In the genomic region with DNA sequence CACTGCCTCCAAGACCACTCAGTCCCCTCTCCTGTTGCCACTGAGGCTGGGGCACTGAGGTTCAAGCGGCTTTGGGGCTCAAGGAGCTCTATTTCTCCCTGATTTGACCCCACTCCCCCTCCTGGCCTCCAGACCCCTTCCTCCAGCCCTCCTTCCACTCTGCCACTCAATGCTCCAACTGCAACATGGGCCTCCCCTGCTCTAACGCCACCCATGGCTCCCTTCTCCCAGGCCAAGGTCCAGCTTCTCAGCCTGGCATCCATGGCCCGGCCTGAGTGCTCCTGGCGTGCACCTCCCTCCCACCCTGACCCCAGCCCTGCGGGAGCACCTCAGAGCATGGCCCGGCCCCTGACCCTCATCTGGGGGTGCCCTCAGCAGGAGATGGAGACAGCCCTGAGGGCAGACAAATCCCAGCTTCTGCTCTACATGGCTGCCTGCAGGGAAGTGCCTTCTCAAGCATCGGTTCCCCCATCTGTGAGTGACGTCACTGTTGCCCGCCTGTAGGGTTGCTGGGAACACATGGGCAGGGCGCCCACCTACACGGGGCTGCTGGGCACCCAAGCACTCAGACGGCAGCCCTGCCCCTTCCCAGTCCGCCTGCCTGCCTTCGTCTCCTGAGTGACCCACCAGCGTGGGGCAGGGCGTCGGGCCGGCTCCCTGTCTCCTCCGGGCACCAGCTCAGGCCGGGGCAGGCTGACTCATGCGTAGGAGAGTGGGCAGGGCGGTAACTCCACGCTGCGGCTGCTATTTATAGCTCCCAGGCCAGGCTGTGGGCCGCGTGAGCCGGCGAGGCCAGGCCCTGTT, we compare ENCODE assay signal across 8 cellular contexts. TPM values are rescaled to one million over a fixed set of nuclear protein-coding genes. Genes with fewer than 3 reads are reported as not detected.
DNase-seq lines count a peak whose midpoint lies in the region; ATAC-seq and TF ChIP-seq lines count a peak whose summit lies in the region.

No MANE protein-coding gene starts in this region.

- DNase-seq in GM03348 (ENCODE audit: low spot score) (peak; percentile 96), SK-MEL-5 (ENCODE audit: low read depth, low spot score) (peak; percentile 37), fibroblast of villous mesenchyme (ENCODE audit: low read depth) (peak; percentile 82), posterior cingulate gyrus (peak in 9 of 10 donors; percentile 53 to 95 (median 70)), NCI-H524 treated with DMSO at 0.1 percent for 48 hours (lab: John Stamatoyannopoulos, UW) (no peak)
- DNase-seq in stimulated activated naive CD4-positive, alpha-beta T cell treated with Interleukin-2 at 50 U/mL for 16 hours (lab: John Stamatoyannopoulos, UW): no peak

- in situ Hi-C loops in SK-MEL-5 (cut with HindIII; ENCODE audit: low pct_unique_long_range_greater_than_20kb, low sequenced_read_pairs): no loop called here

- intact Hi-C loops in posterior cingulate gyrus (cut with DNase I): no loop called here

- ATAC-seq in HG02970 (IDR thresholded peaks at IDR 0.05; ENCODE audit: low FRiP score, unreplicated experiment): no peak
- ATAC-seq in HG02981 (IDR thresholded peaks at IDR 0.05; ENCODE audit: unreplicated experiment): no peak

- no peak for TF ChIP-seq CTCF in fibroblast of villous mesenchyme (IDR thresholded peaks at IDR 0.05; ENCODE audit: insufficient read depth, low read depth, low read length)

- no peak overlapping the region for H3K4me3 ChIP-seq in fibroblast of villous mesenchyme (ENCODE audit: low read depth, low read length)

RNA-seq across cellular contexts. Expression of a gene that starts 1.6 kb away (rescaled TPM):
- total RNA-seq in SK-MEL-5 (2014; rRNA removed; shearing (Covaris generic)): 7.2 and 7.3 TPM in 2 replicates
- 25.3 and 38.3 TPM in 2 replicates for polyA plus RNA-seq in SK-MEL-5 (2015; cell fraction: cytosol; rRNA removed)
- 14.2 and 14.4 TPM in 2 replicates for polyA plus RNA-seq in SK-MEL-5 (2015; cell fraction: nucleus; rRNA removed)
- under 0.01 and 0.32 TPM in 2 replicates for total RNA-seq in fibroblast of villous mesenchyme

RNA-seq across cellular contexts. Expression of a gene that starts 17.1 kb away (rescaled TPM):
- 42.1 and 48.6 TPM in 2 replicates for total RNA-seq in SK-MEL-5 (2014; rRNA removed; shearing (Covaris generic))
- polyA plus RNA-seq in SK-MEL-5 (2015; cell fraction: cytosol; rRNA removed): 89.5 and 91.7 TPM in 2 replicates
- 11.7 and 17.0 TPM in 2 replicates for polyA plus RNA-seq in SK-MEL-5 (2015; cell fraction: nucleus; rRNA removed)
- total RNA-seq in fibroblast of villous mesenchyme: 25.9 and 37.0 TPM in 2 replicates

RNA-seq across cellular contexts. Expression of a gene that starts 20.2 kb away (rescaled TPM):
- 3.2 and 3.5 TPM in 2 replicates for total RNA-seq in SK-MEL-5 (2014; rRNA removed; shearing (Covaris generic))
- polyA plus RNA-seq in SK-MEL-5 (2015; cell fraction: cytosol; rRNA removed): 16.5 and 19.5 TPM in 2 replicates
- polyA plus RNA-seq in SK-MEL-5 (2015; cell fraction: nucleus; rRNA removed): 7.8 and 7.9 TPM in 2 replicates
- total RNA-seq in fibroblast of villous mesenchyme: under 0.01 TPM in 1 of 2 replicates, not detected in the other

Comparison
In these comparisons a context has a peak if more than half of its experiments do, and no peak if none do; other contexts are left out.
1. DNase-seq: peak in GM03348 (single experiment), SK-MEL-5 (single experiment), fibroblast of villous mesenchyme (single experiment) and posterior cingulate gyrus (9 of 10); none in NCI-H524 treated with DMSO at 0.1 percent for 48 hours (single experiment) and stimulated activated naive CD4-positive, alpha-beta T cell treated with Interleukin-2 at 50 U/mL for 16 hours (single experiment).